In genomic region chr5:139795074-139796001, GRCh38 we compare ENCODE assay signal across 9 cellular contexts. TPM values are rescaled to one million over a fixed set of nuclear protein-coding genes. Genes with fewer than 3 reads are reported as not detected.
A peak's percentile ranks its signal among the peaks of the same experiment; 100 is the strongest.
DNase-seq lines count a peak whose midpoint lies in the region; ATAC-seq, FAIRE-seq and TF ChIP-seq lines count a peak whose summit lies in the region.
"Had no signal": no experiment of that assay in that cellular context is flagged by ENCODE, and none has a peak within 500 bp of the region (broad histone marks: within the 10 kb centered on the region; RNA-seq: fewer than 3 reads in every experiment).

Gene PSD2 (plus strand): TSS chr5:139795808. CDS start chr5:139809441, 13,633 bp downstream.

- H3K9me3 ChIP-seq in endodermal cell (ENCODE audit: control insufficient read depth, low read length) (no peaks in the 10 kb centered on the region), neuronal stem cell (replicated peaks in 1 of 2; ENCODE audit: control insufficient read depth in 2 of 2, insufficient read depth in 1 of 2, low read depth in 1 of 2, low read length in 2 of 2) (no peaks in the 10 kb centered on the region), kidney (ENCODE audit: control insufficient read depth in 1 of 2, low read length in 2 of 2) (no peaks in the 10 kb centered on the region)

- H3K36me3 Mint-ChIP-seq in endodermal cell (ENCODE audit: low read depth), result no peaks in the 10 kb centered on the region

- peak within 1 kb of the TSS; percentile 42 for H3K18ac ChIP-seq in neuronal stem cell (ENCODE audit: low read length)

- no peak for FAIRE-seq in kidney (lab: Jason Lieb, UNC)

- H3K14ac ChIP-seq in neuronal stem cell (ENCODE audit: low read length), result no peak within 1 kb of the TSS

- peak; percentile 46 for DNase-seq in NCI-H2227 (lab: John Stamatoyannopoulos, UW; ENCODE audit: unreplicated experiment)
- no peak for DNase-seq in NCI-H2227 treated with DMSO at 0.1 percent for 48 hours (lab: John Stamatoyannopoulos, UW)
- DNase-seq in RWPE1 (ENCODE audit: low spot score), result peak; percentile 42
- DNase-seq in endodermal cell, result peak; percentile 81
- peak; percentile 32 for DNase-seq in neuronal stem cell (ENCODE audit: low spot score)
- no peak for DNase-seq in DMS114 treated with DMSO at 0.1 percent for 48 hours (lab: John Stamatoyannopoulos, UW; ENCODE audit: unreplicated experiment)
- no peak for DNase-seq in kidney

- peaks cover 2% of the 10 kb centered on the region for H3K4me1 Mint-ChIP-seq in endodermal cell

- POLR2A ChIA-PET in RWPE1 (lab: Yijun Ruan, JAX; ENCODE audit: low non-redundant PET), result no interaction called here

- CTCF ChIA-PET in RWPE1 (lab: Yijun Ruan, JAX), result interaction anchor here (0.8 to 6.0 kb wide), 2 partner anchors 8 to 173 kb away, joined by 3 to 49 read pairs; no protein-coding TSS in a partner anchor

- no peak within 1 kb of the TSS for H4K8ac ChIP-seq in neuronal stem cell (ENCODE audit: low read depth, low read length)

- no peak within 1 kb of the TSS for H2AK5ac ChIP-seq in neuronal stem cell (ENCODE audit: low read depth, low read length)

- H2BK15ac ChIP-seq in neuronal stem cell (ENCODE audit: low read length), result no peak within 1 kb of the TSS

- 2 to 5% methylated on average over 16 to 83 of the region's 83 CpGs for WGBS in endodermal cell (ENCODE audit: insufficient coverage in 1 of 2, insufficient read length in 1 of 2), 2 experiments
- WGBS in neuronal stem cell (ENCODE audit: extremely low coverage in 2 of 2, insufficient read length in 2 of 2, insufficient replicate concordance in 1 of 2), 2 donors, result no CpG with 5 or more reads among the region's 83 CpGs

- no peak within 1 kb of the TSS for H4K91ac ChIP-seq in neuronal stem cell (ENCODE audit: low read depth, low read length, poor library complexity)

- H3K4me1 ChIP-seq in endodermal cell (ENCODE audit: control insufficient read depth, insufficient read depth, low read length), result no peaks in the 10 kb centered on the region
- peaks cover 0 to 5% of the 10 kb centered on the region in 2 donors for H3K4me1 ChIP-seq in neuronal stem cell (ENCODE audit: control insufficient read depth in 2 of 2, insufficient read depth in 1 of 2, low read depth in 1 of 2, low read length in 2 of 2)
- no peaks in the 10 kb centered on the region for H3K4me1 ChIP-seq in kidney (ENCODE audit: control insufficient read depth in 1 of 2, insufficient read depth in 1 of 2, low read depth in 1 of 2, low read length in 2 of 2)

- H3K4me3 ChIP-seq in endodermal cell (ENCODE audit: low read length), result no peak within 1 kb of the TSS
- H3K4me3 ChIP-seq in neuronal stem cell (ENCODE audit: low read length in 2 of 2), result peak within 1 kb of the TSS in 1 of 2 donors; percentile 69
- no peak within 1 kb of the TSS for H3K4me3 ChIP-seq in kidney (ENCODE audit: low read length in 2 of 2)
- H3K4me3 ChIP-seq: lung had no signal

- H3K36me3 ChIP-seq in endodermal cell (ENCODE audit: control insufficient read depth, insufficient read depth, low read length) (no peaks in the 10 kb centered on the region), neuronal stem cell (replicated peaks in 1 of 2; ENCODE audit: control insufficient read depth in 2 of 2, insufficient read depth in 2 of 2, low read length in 2 of 2) (no peaks in the 10 kb centered on the region), kidney (ENCODE audit: control insufficient read depth in 1 of 2, insufficient read depth in 2 of 2, low read length in 2 of 2) (no peaks in the 10 kb centered on the region)

- H2BK120ac ChIP-seq in neuronal stem cell (ENCODE audit: low read depth, low read length), result no peak within 1 kb of the TSS

- peak within 1 kb of the TSS; percentile 75 for H3K4me2 ChIP-seq in neuronal stem cell (ENCODE audit: insufficient read depth, low read length, poor library complexity, severe bottlenecking)

- H3K9ac ChIP-seq in endodermal cell (ENCODE audit: extremely low read depth, low read length, poor library complexity, severe bottlenecking) (no peak within 1 kb of the TSS), neuronal stem cell (ENCODE audit: low read depth, low read length, poor library complexity) (peak within 1 kb of the TSS; percentile 65), kidney (ENCODE audit: low read length in 2 of 2) (no peak within 1 kb of the TSS)

- no peaks in the 10 kb centered on the region for H3K9me3 Mint-ChIP-seq in endodermal cell

- no peak within 1 kb of the TSS for H3K23ac ChIP-seq in neuronal stem cell (ENCODE audit: low read depth, low read length, poor library complexity)

- H3K27me3 ChIP-seq in endodermal cell (ENCODE audit: control insufficient read depth, insufficient read depth, low read length, poor library complexity, severe bottlenecking) (peaks cover 92% of the 10 kb centered on the region), neuronal stem cell (ENCODE audit: control insufficient read depth in 3 of 3, insufficient read depth in 3 of 3, low read depth in 1 of 3, low read length in 3 of 3) (peaks cover 9 to 75% (median 61%) of the 10 kb centered on the region in 3 experiments)

- no peak within 1 kb of the TSS for H2BK12ac ChIP-seq in neuronal stem cell (ENCODE audit: low read length)

- ATAC-seq in GM18519 (IDR thresholded peaks at IDR 0.05; ENCODE audit: low FRiP score, unreplicated experiment), result no peak

- no peak within 1 kb of the TSS for H3K4ac ChIP-seq in neuronal stem cell (ENCODE audit: low read length)

- no peaks in the 10 kb centered on the region for H3K79me1 ChIP-seq in neuronal stem cell (ENCODE audit: low read depth, low read length)

- peak within 1 kb of the TSS; percentile 86 for H2AFZ ChIP-seq in neuronal stem cell (ENCODE audit: low read length)

- H3K27me3 Mint-ChIP-seq in endodermal cell (ENCODE audit: insufficient read depth), result peaks cover 94% of the 10 kb centered on the region

- TF ChIP-seq CTCF in RWPE1 (conservative IDR thresholded peaks at IDR 0.05; ENCODE audit: low read depth) (no peak), endodermal cell (conservative IDR thresholded peaks at IDR 0.05) (no peak), kidney (IDR thresholded peaks at IDR 0.05; ENCODE audit: borderline replicate concordance, extremely low read depth, insufficient read depth) (no peak)

- H2BK5ac ChIP-seq in neuronal stem cell (ENCODE audit: low read length), result no peak within 1 kb of the TSS

- H3K27ac ChIP-seq in RWPE1 (no peak within 1 kb of the TSS), endodermal cell (ENCODE audit: low read depth, low read length) (no peak within 1 kb of the TSS), neuronal stem cell (replicated peaks; ENCODE audit: low read length) (no peak within 1 kb of the TSS), kidney (ENCODE audit: low read depth in 2 of 2, low read length in 2 of 2) (no peak within 1 kb of the TSS)

- H3K4me3 Mint-ChIP-seq in endodermal cell, result peak within 1 kb of the TSS; percentile 48

- H3K27ac Mint-ChIP-seq in endodermal cell, result no peak within 1 kb of the TSS

- intact Hi-C loops in kidney (cut with DNase I), result no loop called here

RNA-seq across cellular contexts. Expression of gene PSD2, which starts in this region (rescaled TPM):
- 1 to 10 TPM in 1 of 2 donors, under 1 TPM in 1; 0.55 to 2.5 TPM for total RNA-seq in endodermal cell
- polyA plus RNA-seq in endodermal cell (2013, experiment 1 of 2), result 2.0 TPM
- 2.0 TPM for polyA plus RNA-seq in endodermal cell (2013, experiment 2 of 2)
- polyA plus RNA-seq in neuronal stem cell (2013, experiment 1 of 2), result 0.92 TPM
- polyA plus RNA-seq in neuronal stem cell (2013, experiment 2 of 2), result 0.93 TPM
- total RNA-seq in kidney, result 0.13 TPM
- polyA plus RNA-seq in kidney (ENCODE audit: insufficient read depth, low read depth, low replicate concordance), result 0.09 TPM

Comparison
In these comparisons a context has a peak if more than half of its experiments do, and no peak if none do; other contexts are left out.
1. DNase-seq: peak in NCI-H2227 (single experiment), RWPE1 (single experiment), endodermal cell (single experiment) and neuronal stem cell (single experiment); none in NCI-H2227 treated with DMSO at 0.1 percent for 48 hours (single experiment), DMS114 treated with DMSO at 0.1 percent for 48 hours (single experiment) and kidney (single experiment).